In genomic region chr11:47271328-47271727, GRCh38 we compare ENCODE assay signal across 8 cellular contexts. TPM values are rescaled to one million over a fixed set of nuclear protein-coding genes. Genes with fewer than 3 reads are reported as not detected.
A peak's percentile ranks its signal among the peaks of the same experiment; 100 is the strongest.
DNase-seq lines count a peak whose midpoint lies in the region; ATAC-seq and TF ChIP-seq lines count a peak whose summit lies in the region.

No MANE protein-coding gene starts in this region.

- peak overlapping the region; percentile 7 for H3K27ac ChIP-seq in lower lobe of right lung
- H3K27ac ChIP-seq in tibial artery, result peak overlapping the region; percentile 93 to 96

- ATAC-seq in activated naive CD4-positive, alpha-beta T cell treated with anti-CD3 and anti-CD28 coated beads, Interleukin-2, amount 50 U/mL, for 72 hours, result no peak
- ATAC-seq in activated T-helper 17 cell treated with anti-CD3 and anti-CD28 coated beads, Interleukin-2, amount 50 U/mL, for 72 hours (replicated peaks), result no peak
- ATAC-seq in lower lobe of right lung, result no peak

- H3K36me3 ChIP-seq in lower lobe of right lung (peaks cover 25% of the 10 kb centered on the region), tibial artery (peaks cover 15 to 25% (median 20%) of the 10 kb centered on the region in 3 donors)

- H3K27me3 ChIP-seq in lower lobe of right lung (ENCODE audit: low read depth) (no peaks in the 10 kb centered on the region), tibial artery (no peaks in the 10 kb centered on the region)

- no peak for DNase-seq in activated naive CD4-positive, alpha-beta T cell treated with anti-CD3 and anti-CD28 coated beads for 36 hours
- DNase-seq in activated naive CD4-positive, alpha-beta T cell treated with anti-CD3 and anti-CD28 coated beads, Interleukin-2, amount 50 U/mL, for 72 hours (ENCODE audit: low spot score in 2 of 2), result no peak
- DNase-seq in lower lobe of right lung (no peak), tibial artery (no peak), superior temporal gyrus (ENCODE audit: extremely low spot score) (no peak), GM19238 (ENCODE audit: insufficient read length, low spot score) (no peak), COLO668 (lab: John Stamatoyannopoulos, UW; ENCODE audit: unreplicated experiment) (no peak)

- peaks cover 42% of the 10 kb centered on the region for H3K4me1 Mint-ChIP-seq in activated naive CD4-positive, alpha-beta T cell treated with anti-CD3 and anti-CD28 coated beads for 36 hours (ENCODE audit: low read depth)
- H3K4me1 Mint-ChIP-seq in activated T-helper 17 cell treated with anti-CD3 and anti-CD28 coated beads, Interleukin-2, amount 50 U/mL, for 72 hours, result peaks cover 32% of the 10 kb centered on the region

- H3K4me3 Mint-ChIP-seq in activated naive CD4-positive, alpha-beta T cell treated with anti-CD3 and anti-CD28 coated beads for 36 hours, result peak overlapping the region; percentile 80
- H3K4me3 Mint-ChIP-seq in activated T-helper 17 cell treated with anti-CD3 and anti-CD28 coated beads, Interleukin-2, amount 50 U/mL, for 72 hours, result peak overlapping the region; percentile 86

- TF ChIP-seq CTCF in lower lobe of right lung (IDR thresholded peaks at IDR 0.05), result no peak
- no peak for TF ChIP-seq CTCF in tibial artery (IDR thresholded peaks at IDR 0.05)

- H3K4me1 ChIP-seq in lower lobe of right lung (peaks cover 44% of the 10 kb centered on the region), tibial artery (peaks cover 0 to 36% (median 30%) of the 10 kb centered on the region in 4 donors)

- H3K9me3 Mint-ChIP-seq in activated naive CD4-positive, alpha-beta T cell treated with anti-CD3 and anti-CD28 coated beads for 36 hours, result no peaks in the 10 kb centered on the region
- H3K9me3 Mint-ChIP-seq in activated naive CD4-positive, alpha-beta T cell treated with anti-CD3 and anti-CD28 coated beads, Interleukin-2, amount 50 U/mL, for 72 hours, result no peaks in the 10 kb centered on the region
- H3K9me3 Mint-ChIP-seq in activated T-helper 17 cell treated with anti-CD3 and anti-CD28 coated beads, Interleukin-2, amount 50 U/mL, for 72 hours, result no peaks in the 10 kb centered on the region

- CTCF ChIA-PET in activated naive CD4-positive, alpha-beta T cell treated with anti-CD3 and anti-CD28 coated beads for 36 hours (lab: Charles Lee), result interaction anchor here (0.6 to 2.7 kb wide), 7 partner anchors 13 to 103 kb away, joined by 3 to 19 read pairs (median 4); partner anchors contain the start of gene NR1H3

- H3K9me3 ChIP-seq in lower lobe of right lung (no peaks in the 10 kb centered on the region), tibial artery (no peaks in the 10 kb centered on the region)

- H3K27ac Mint-ChIP-seq in activated naive CD4-positive, alpha-beta T cell treated with anti-CD3 and anti-CD28 coated beads for 36 hours, result peak overlapping the region; percentile 83
- peak overlapping the region in 1 of 2 donors; percentile 86 for H3K27ac Mint-ChIP-seq in activated naive CD4-positive, alpha-beta T cell treated with anti-CD3 and anti-CD28 coated beads, Interleukin-2, amount 50 U/mL, for 72 hours
- H3K27ac Mint-ChIP-seq in activated T-helper 17 cell treated with anti-CD3 and anti-CD28 coated beads, Interleukin-2, amount 50 U/mL, for 72 hours, result peak overlapping the region; percentile 88

- H3K4me3 ChIP-seq in lower lobe of right lung, result peak overlapping the region; percentile 81
- H3K4me3 ChIP-seq in tibial artery, result peak overlapping the region; percentile 76 to 95

- intact Hi-C loops in activated naive CD4-positive, alpha-beta T cell treated with anti-CD3 and anti-CD28 coated beads for 36 hours (cut with micrococcal nuclease), result loop anchor here (2.0 to 5.0 kb wide), 3 partner anchors 81 to 281 kb away; partner anchors contain the start of genes CELF1 and MYBPC3
- intact Hi-C loops in lower lobe of right lung (cut with DNase I), result no loop called here
- intact Hi-C loops in tibial artery (cut with DNase I; ENCODE audit: low total_unique reads), result no loop called here

- H3K27me3 Mint-ChIP-seq in activated naive CD4-positive, alpha-beta T cell treated with anti-CD3 and anti-CD28 coated beads for 36 hours (ENCODE audit: low read depth), result no peaks in the 10 kb centered on the region
- H3K27me3 Mint-ChIP-seq in activated T-helper 17 cell treated with anti-CD3 and anti-CD28 coated beads, Interleukin-2, amount 50 U/mL, for 72 hours, result no peaks in the 10 kb centered on the region

- peaks cover 1% of the 10 kb centered on the region for H3K36me3 Mint-ChIP-seq in activated naive CD4-positive, alpha-beta T cell treated with anti-CD3 and anti-CD28 coated beads for 36 hours (ENCODE audit: low read depth)
- H3K36me3 Mint-ChIP-seq in activated naive CD4-positive, alpha-beta T cell treated with anti-CD3 and anti-CD28 coated beads, Interleukin-2, amount 50 U/mL, for 72 hours, result peaks cover 0 to 10% of the 10 kb centered on the region in 2 donors
- peaks cover 54% of the 10 kb centered on the region for H3K36me3 Mint-ChIP-seq in activated T-helper 17 cell treated with anti-CD3 and anti-CD28 coated beads, Interleukin-2, amount 50 U/mL, for 72 hours (ENCODE audit: low read depth)

RNA-seq across cellular contexts. Expression of gene MADD, which starts 1.4 kb away (rescaled TPM):
- total RNA-seq in activated naive CD4-positive, alpha-beta T cell treated with anti-CD3 and anti-CD28 coated beads for 36 hours, result 10 to 100 TPM; 49.9 to 52.2 TPM
- 100 to 1,000 TPM in 1 of 2 donors, 10 to 100 TPM in 1; 68.9 to 140 TPM for total RNA-seq in activated naive CD4-positive, alpha-beta T cell treated with anti-CD3 and anti-CD28 coated beads, Interleukin-2, amount 50 U/mL, for 72 hours
- total RNA-seq in activated T-helper 17 cell treated with anti-CD3 and anti-CD28 coated beads, Interleukin-2, amount 50 U/mL, for 72 hours, result 100 to 1,000 TPM in 1 of 2 donors, 10 to 100 TPM in 1; 60.1 to 112 TPM
- total RNA-seq in lower lobe of right lung, result 53.7 TPM

RNA-seq across cellular contexts. Expression of gene NR1H3, which starts 13.5 kb away (rescaled TPM):
- 10 to 100 TPM; 10.4 to 11.3 TPM for total RNA-seq in activated naive CD4-positive, alpha-beta T cell treated with anti-CD3 and anti-CD28 coated beads for 36 hours
- total RNA-seq in activated naive CD4-positive, alpha-beta T cell treated with anti-CD3 and anti-CD28 coated beads, Interleukin-2, amount 50 U/mL, for 72 hours, result 10 to 100 TPM in 1 of 2 donors, 1 to 10 TPM in 1; 6.9 to 11.1 TPM
- total RNA-seq in activated T-helper 17 cell treated with anti-CD3 and anti-CD28 coated beads, Interleukin-2, amount 50 U/mL, for 72 hours, result 10 to 100 TPM in 1 of 2 donors, 1 to 10 TPM in 1; 7.5 to 12.4 TPM
- 49.2 TPM for total RNA-seq in lower lobe of right lung

RNA-seq across cellular contexts. Expression of gene ACP2, which starts 22.7 kb away (rescaled TPM):
- total RNA-seq in activated naive CD4-positive, alpha-beta T cell treated with anti-CD3 and anti-CD28 coated beads for 36 hours, result 1 to 10 TPM; 8.0 to 9.3 TPM
- total RNA-seq in activated naive CD4-positive, alpha-beta T cell treated with anti-CD3 and anti-CD28 coated beads, Interleukin-2, amount 50 U/mL, for 72 hours, result 10 to 100 TPM in 1 of 2 donors, 1 to 10 TPM in 1; 8.0 to 12.7 TPM
- 10 to 100 TPM; 11.1 to 14.8 TPM for total RNA-seq in activated T-helper 17 cell treated with anti-CD3 and anti-CD28 coated beads, Interleukin-2, amount 50 U/mL, for 72 hours
- total RNA-seq in lower lobe of right lung, result 33.0 TPM

RNA-seq across cellular contexts. Expression of gene DDB2, which starts 56.6 kb away (rescaled TPM):
- 100 to 1,000 TPM; 273 to 282 TPM for total RNA-seq in activated naive CD4-positive, alpha-beta T cell treated with anti-CD3 and anti-CD28 coated beads for 36 hours
- 100 to 1,000 TPM; 194 to 486 TPM for total RNA-seq in activated naive CD4-positive, alpha-beta T cell treated with anti-CD3 and anti-CD28 coated beads, Interleukin-2, amount 50 U/mL, for 72 hours
- total RNA-seq in activated T-helper 17 cell treated with anti-CD3 and anti-CD28 coated beads, Interleukin-2, amount 50 U/mL, for 72 hours, result 100 to 1,000 TPM; 202 to 335 TPM
- total RNA-seq in lower lobe of right lung, result 37.5 TPM
